ENCODE assay signal across 1 cellular context in the genomic region with DNA sequence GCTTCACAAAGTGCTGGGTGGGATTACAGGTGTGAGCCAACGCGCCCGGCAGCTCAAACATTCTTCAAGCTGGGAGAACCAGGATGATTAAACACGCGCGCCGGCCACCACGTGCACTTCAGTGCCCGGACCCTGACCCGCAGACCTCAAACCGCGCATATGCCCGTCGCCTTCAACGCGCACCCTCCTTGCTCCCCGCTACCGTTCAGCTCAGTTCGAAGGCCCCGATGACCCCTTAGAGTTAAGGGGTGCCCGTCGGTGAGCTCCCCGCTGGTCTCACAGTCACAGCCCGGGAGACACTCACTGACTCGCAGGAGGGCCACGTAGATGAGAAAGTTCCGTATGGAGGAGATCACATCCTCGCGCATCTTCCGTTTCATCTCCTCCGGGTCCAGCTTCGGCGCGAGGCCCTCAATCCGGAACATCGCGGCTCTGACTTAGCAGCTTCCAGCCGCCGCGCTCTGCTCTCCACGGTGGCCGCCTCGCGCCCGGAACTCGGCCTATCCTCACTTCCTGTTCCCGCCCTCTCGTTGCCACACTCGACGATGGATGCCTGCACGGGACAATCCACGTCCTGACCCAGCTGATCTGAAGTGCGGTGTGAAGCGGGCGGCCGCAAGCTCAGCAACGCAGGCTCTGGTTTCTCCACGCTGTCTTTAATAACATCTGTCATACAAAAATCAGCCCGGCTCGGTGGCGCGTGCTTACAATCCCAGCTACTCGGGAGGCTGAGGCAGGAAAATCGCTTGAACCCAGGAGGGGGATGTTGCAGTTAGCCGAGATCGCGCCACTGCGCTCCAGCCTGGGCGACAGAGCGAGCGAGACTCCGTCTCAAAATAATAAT.
A peak's percentile ranks its signal among the peaks of the same experiment; 100 is the strongest.
TF ChIP-seq lines count a peak whose summit lies in the region.

Gene TOMM5 (minus strand): TSS at position 490 of the 844 bp plus-strand sequence. CDS start 65 bp downstream, at position 425.

TF ChIP-seq in K562, 482 proteins besides CTCF, POLR2A, EP300 and RAD21 (continued from another document and continues in another):
- TF ChIP-seq, protein P1, sequence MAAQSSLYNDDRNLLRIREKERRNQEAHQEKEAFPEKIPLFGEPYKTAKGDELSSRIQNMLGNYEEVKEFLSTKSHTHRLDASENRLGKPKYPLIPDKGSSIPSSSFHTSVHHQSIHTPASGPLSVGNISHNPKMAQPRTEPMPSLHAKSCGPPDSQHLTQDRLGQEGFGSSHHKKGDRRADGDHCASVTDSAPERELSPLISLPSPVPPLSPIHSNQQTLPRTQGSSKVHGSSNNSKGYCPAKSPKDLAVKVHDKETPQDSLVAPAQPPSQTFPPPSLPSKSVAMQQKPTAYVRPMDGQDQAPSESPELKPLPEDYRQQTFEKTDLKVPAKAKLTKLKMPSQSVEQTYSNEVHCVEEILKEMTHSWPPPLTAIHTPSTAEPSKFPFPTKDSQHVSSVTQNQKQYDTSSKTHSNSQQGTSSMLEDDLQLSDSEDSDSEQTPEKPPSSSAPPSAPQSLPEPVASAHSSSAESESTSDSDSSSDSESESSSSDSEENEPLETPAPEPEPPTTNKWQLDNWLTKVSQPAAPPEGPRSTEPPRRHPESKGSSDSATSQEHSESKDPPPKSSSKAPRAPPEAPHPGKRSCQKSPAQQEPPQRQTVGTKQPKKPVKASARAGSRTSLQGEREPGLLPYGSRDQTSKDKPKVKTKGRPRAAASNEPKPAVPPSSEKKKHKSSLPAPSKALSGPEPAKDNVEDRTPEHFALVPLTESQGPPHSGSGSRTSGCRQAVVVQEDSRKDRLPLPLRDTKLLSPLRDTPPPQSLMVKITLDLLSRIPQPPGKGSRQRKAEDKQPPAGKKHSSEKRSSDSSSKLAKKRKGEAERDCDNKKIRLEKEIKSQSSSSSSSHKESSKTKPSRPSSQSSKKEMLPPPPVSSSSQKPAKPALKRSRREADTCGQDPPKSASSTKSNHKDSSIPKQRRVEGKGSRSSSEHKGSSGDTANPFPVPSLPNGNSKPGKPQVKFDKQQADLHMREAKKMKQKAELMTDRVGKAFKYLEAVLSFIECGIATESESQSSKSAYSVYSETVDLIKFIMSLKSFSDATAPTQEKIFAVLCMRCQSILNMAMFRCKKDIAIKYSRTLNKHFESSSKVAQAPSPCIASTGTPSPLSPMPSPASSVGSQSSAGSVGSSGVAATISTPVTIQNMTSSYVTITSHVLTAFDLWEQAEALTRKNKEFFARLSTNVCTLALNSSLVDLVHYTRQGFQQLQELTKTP (IDR thresholded peaks at IDR 0.05; ENCODE audit: low read depth in 1 of 2, partially characterized antibody in 2 of 2), result no peak
- TF ChIP-seq ZNF3 (CRISPR knock-in tag; IDR thresholded peaks at IDR 0.05), result no peak
- TF ChIP-seq, protein P2, sequence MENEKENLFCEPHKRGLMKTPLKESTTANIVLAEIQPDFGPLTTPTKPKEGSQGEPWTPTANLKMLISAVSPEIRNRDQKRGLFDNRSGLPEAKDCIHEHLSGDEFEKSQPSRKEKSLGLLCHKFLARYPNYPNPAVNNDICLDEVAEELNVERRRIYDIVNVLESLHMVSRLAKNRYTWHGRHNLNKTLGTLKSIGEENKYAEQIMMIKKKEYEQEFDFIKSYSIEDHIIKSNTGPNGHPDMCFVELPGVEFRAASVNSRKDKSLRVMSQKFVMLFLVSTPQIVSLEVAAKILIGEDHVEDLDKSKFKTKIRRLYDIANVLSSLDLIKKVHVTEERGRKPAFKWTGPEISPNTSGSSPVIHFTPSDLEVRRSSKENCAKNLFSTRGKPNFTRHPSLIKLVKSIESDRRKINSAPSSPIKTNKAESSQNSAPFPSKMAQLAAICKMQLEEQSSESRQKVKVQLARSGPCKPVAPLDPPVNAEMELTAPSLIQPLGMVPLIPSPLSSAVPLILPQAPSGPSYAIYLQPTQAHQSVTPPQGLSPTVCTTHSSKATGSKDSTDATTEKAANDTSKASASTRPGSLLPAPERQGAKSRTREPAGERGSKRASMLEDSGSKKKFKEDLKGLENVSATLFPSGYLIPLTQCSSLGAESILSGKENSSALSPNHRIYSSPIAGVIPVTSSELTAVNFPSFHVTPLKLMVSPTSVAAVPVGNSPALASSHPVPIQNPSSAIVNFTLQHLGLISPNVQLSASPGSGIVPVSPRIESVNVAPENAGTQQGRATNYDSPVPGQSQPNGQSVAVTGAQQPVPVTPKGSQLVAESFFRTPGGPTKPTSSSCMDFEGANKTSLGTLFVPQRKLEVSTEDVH (IDR thresholded peaks at IDR 0.05; ENCODE audit: low read depth, partially characterized antibody), result peak; percentile 91
- no peak for TF ChIP-seq CHD4 (IDR thresholded peaks at IDR 0.05; ENCODE audit: insufficient read depth, insufficient replicate concordance, low read depth, low read length, poor library complexity, severe bottlenecking)
- no peak for TF ChIP-seq STAG1 (CRISPR knock-in tag; IDR thresholded peaks at IDR 0.05; ENCODE audit: borderline replicate concordance)
- peak; percentile 64; the same call in 1 of the 2 replicates for TF ChIP-seq FOXP1 (CRISPR knock-in tag; IDR thresholded peaks at IDR 0.05)
- TF ChIP-seq, protein P3, sequence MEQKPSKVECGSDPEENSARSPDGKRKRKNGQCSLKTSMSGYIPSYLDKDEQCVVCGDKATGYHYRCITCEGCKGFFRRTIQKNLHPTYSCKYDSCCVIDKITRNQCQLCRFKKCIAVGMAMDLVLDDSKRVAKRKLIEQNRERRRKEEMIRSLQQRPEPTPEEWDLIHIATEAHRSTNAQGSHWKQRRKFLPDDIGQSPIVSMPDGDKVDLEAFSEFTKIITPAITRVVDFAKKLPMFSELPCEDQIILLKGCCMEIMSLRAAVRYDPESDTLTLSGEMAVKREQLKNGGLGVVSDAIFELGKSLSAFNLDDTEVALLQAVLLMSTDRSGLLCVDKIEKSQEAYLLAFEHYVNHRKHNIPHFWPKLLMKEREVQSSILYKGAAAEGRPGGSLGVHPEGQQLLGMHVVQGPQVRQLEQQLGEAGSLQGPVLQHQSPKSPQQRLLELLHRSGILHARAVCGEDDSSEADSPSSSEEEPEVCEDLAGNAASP (IDR thresholded peaks at IDR 0.05), result no peak
- no peak for TF ChIP-seq RFX1 (IDR thresholded peaks at IDR 0.05)
- no peak for TF ChIP-seq NR4A1 (CRISPR knock-in tag; IDR thresholded peaks at IDR 0.05)
- no peak for TF ChIP-seq NR4A1 (tag; IDR thresholded peaks at IDR 0.05)
- TF ChIP-seq RBM22 (IDR thresholded peaks at IDR 0.05; ENCODE audit: low read depth, low read length, poor library complexity, severe bottlenecking), result no peak
- peak; percentile 31; the same call in 1 of the 2 replicates for TF ChIP-seq HIVEP1 (CRISPR knock-in tag; IDR thresholded peaks at IDR 0.05)
- peak; percentile 98 for TF ChIP-seq KDM5B (IDR thresholded peaks at IDR 0.05; ENCODE audit: insufficient replicate concordance, low read depth, low read length)
- TF ChIP-seq NR3C1 (CRISPR knock-in tag; IDR thresholded peaks at IDR 0.05), result peak; percentile 86; the same call in 1 of the 2 replicates
- TF ChIP-seq, protein P4, sequence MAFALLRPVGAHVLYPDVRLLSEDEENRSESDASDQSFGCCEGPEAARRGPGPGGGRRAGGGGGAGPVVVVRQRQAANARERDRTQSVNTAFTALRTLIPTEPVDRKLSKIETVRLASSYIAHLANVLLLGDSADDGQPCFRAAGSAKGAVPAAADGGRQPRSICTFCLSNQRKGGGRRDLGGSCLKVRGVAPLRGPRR (CRISPR knock-in tag; IDR thresholded peaks at IDR 0.05), result no peak
- no peak for TF ChIP-seq WHSC1 (IDR thresholded peaks at IDR 0.05; ENCODE audit: low read length)
- no peak for TF ChIP-seq BRCA1 (IDR thresholded peaks at IDR 0.05)
- no peak for TF ChIP-seq BRCA1 (CRISPR knock-in tag; IDR thresholded peaks at IDR 0.05)
- TF ChIP-seq E2F6 (IDR thresholded peaks at IDR 0.05; ENCODE audit: borderline replicate concordance in 1 of 2, extremely low read depth in 1 of 2, insufficient read depth in 1 of 2, insufficient read length in 1 of 2, low read depth in 1 of 2, low read length in 1 of 2, poor library complexity in 1 of 2, severe bottlenecking in 1 of 2), result peak; percentile 99
- TF ChIP-seq, protein P5, sequence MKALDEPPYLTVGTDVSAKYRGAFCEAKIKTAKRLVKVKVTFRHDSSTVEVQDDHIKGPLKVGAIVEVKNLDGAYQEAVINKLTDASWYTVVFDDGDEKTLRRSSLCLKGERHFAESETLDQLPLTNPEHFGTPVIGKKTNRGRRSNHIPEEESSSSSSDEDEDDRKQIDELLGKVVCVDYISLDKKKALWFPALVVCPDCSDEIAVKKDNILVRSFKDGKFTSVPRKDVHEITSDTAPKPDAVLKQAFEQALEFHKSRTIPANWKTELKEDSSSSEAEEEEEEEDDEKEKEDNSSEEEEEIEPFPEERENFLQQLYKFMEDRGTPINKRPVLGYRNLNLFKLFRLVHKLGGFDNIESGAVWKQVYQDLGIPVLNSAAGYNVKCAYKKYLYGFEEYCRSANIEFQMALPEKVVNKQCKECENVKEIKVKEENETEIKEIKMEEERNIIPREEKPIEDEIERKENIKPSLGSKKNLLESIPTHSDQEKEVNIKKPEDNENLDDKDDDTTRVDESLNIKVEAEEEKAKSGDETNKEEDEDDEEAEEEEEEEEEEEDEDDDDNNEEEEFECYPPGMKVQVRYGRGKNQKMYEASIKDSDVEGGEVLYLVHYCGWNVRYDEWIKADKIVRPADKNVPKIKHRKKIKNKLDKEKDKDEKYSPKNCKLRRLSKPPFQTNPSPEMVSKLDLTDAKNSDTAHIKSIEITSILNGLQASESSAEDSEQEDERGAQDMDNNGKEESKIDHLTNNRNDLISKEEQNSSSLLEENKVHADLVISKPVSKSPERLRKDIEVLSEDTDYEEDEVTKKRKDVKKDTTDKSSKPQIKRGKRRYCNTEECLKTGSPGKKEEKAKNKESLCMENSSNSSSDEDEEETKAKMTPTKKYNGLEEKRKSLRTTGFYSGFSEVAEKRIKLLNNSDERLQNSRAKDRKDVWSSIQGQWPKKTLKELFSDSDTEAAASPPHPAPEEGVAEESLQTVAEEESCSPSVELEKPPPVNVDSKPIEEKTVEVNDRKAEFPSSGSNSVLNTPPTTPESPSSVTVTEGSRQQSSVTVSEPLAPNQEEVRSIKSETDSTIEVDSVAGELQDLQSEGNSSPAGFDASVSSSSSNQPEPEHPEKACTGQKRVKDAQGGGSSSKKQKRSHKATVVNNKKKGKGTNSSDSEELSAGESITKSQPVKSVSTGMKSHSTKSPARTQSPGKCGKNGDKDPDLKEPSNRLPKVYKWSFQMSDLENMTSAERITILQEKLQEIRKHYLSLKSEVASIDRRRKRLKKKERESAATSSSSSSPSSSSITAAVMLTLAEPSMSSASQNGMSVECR (CRISPR knock-in tag; IDR thresholded peaks at IDR 0.05), result peak; percentile 97
- peak; percentile 38 for TF ChIP-seq NELFE (IDR thresholded peaks at IDR 0.05; ENCODE audit: insufficient read depth, insufficient read length)
- TF ChIP-seq SMARCC2 (IDR thresholded peaks at IDR 0.05; ENCODE audit: low read depth), result no peak
- no peak for TF ChIP-seq TSC22D4 (tag; IDR thresholded peaks at IDR 0.05)
- no peak for TF ChIP-seq GATAD2B (IDR thresholded peaks at IDR 0.05; ENCODE audit: borderline replicate concordance)
- TF ChIP-seq ADNP (tag; IDR thresholded peaks at IDR 0.05), result no peak
- TF ChIP-seq, protein P6, sequence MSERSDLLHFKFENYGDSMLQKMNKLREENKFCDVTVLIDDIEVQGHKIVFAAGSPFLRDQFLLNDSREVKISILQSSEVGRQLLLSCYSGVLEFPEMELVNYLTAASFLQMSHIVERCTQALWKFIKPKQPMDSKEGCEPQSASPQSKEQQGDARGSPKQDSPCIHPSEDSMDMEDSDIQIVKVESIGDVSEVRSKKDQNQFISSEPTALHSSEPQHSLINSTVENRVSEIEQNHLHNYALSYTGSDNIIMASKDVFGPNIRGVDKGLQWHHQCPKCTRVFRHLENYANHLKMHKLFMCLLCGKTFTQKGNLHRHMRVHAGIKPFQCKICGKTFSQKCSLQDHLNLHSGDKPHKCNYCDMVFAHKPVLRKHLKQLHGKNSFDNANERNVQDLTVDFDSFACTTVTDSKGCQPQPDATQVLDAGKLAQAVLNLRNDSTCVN (CRISPR knock-in tag; IDR thresholded peaks at IDR 0.05), result 0 out of 2 replicates have a peak, but pooled peaks have one; percentile 56
- 0 out of 2 replicates have a peak, but pooled peaks have one; percentile 43 for TF ChIP-seq LARP7 (IDR thresholded peaks at IDR 0.05)
- TF ChIP-seq ZFP1 (CRISPR knock-in tag; IDR thresholded peaks at IDR 0.05), result 0 out of 2 replicates have a peak, but pooled peaks have one; percentile 50
- no peak for TF ChIP-seq HNRNPL (IDR thresholded peaks at IDR 0.05; ENCODE audit: low read depth, low read length)
- TF ChIP-seq NCOA2 (IDR thresholded peaks at IDR 0.05; ENCODE audit: partially characterized antibody in 2 of 2), result no peak
- peak; percentile 78 for TF ChIP-seq HCFC1 (IDR thresholded peaks at IDR 0.05; ENCODE audit: low read depth, low read length)
- TF ChIP-seq ATF7 (IDR thresholded peaks at IDR 0.05), result peak; percentile 79
- no peak for TF ChIP-seq SRSF9 (IDR thresholded peaks at IDR 0.05; ENCODE audit: borderline replicate concordance, low read depth, low read length)
- TF ChIP-seq NFRKB (IDR thresholded peaks at IDR 0.05; ENCODE audit: low read depth), result peak; percentile 86
- TF ChIP-seq ZBTB17 (CRISPR knock-in tag; IDR thresholded peaks at IDR 0.05), result peak; percentile 76
- peak; percentile 46; the same call in 1 of the 2 replicates for TF ChIP-seq JUN (IDR thresholded peaks at IDR 0.05; ENCODE audit: borderline replicate concordance, low read depth, low read length)
- peak; percentile 48; the same call in 1 of the 2 replicates for TF ChIP-seq JUN (CRISPR knock-in tag; IDR thresholded peaks at IDR 0.05; ENCODE audit: borderline replicate concordance)
- 0 out of 4 replicates have a peak, but pooled peaks of 1 of the 2 experiments have one; percentile 27 for TF ChIP-seq KDM1A (IDR thresholded peaks at IDR 0.05)
- TF ChIP-seq SIN3A (IDR thresholded peaks at IDR 0.05; ENCODE audit: borderline replicate concordance in 2 of 2, control insufficient read depth in 1 of 2, low read depth in 2 of 2, low read length in 2 of 2), result peak; percentile 78 to 96; a peak in 3 of 4 replicates
- TF ChIP-seq ZFP30 (CRISPR knock-in tag; IDR thresholded peaks at IDR 0.05; ENCODE audit: borderline replicate concordance), result no peak
- peak; percentile 81 for TF ChIP-seq KLF16 (IDR thresholded peaks at IDR 0.05)
- no peak for TF ChIP-seq TFE3 (CRISPR knock-in tag; IDR thresholded peaks at IDR 0.05)
- peak; percentile 46; the same call in 1 of the 2 replicates for TF ChIP-seq ZNF212 (CRISPR knock-in tag; IDR thresholded peaks at IDR 0.05)
- no peak for TF ChIP-seq ZNF217 (CRISPR knock-in tag; IDR thresholded peaks at IDR 0.05)
- TF ChIP-seq SREBF1 (IDR thresholded peaks at IDR 0.05; ENCODE audit: borderline replicate concordance, low read depth, low read length), result no peak
